In the genomic region with DNA sequence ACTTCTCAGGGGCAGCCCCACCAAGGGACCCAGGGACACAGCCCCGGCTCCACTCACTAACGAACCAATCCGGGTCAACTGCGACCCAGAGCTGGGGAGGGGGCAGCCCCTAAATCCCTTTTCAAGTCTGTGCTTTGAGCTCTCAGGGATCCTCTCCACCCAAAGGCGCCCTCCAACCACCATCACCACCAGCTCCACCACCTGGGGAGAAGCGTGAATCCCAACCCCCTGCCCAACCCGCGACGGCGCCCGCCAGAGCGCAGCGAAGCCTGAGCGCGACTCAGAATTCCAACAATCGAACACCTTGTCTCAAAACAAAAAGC, we compare ENCODE assay signal across 10 cellular contexts. TPM values are rescaled to one million over a fixed set of nuclear protein-coding genes. Genes with fewer than 3 reads are reported as not detected.
DNase-seq lines count a peak whose midpoint lies in the region; ATAC-seq and TF ChIP-seq lines count a peak whose summit lies in the region.
"Had no signal": no experiment of that assay in that cellular context is flagged by ENCODE, and none has a peak within 500 bp of the region (broad histone marks: within the 10 kb centered on the region; RNA-seq: fewer than 3 reads in every experiment).

No MANE protein-coding gene starts in this region.

- H3K4me1 Mint-ChIP-seq in activated naive CD4-positive, alpha-beta T cell treated with anti-CD3 and anti-CD28 coated beads, Interleukin-2, amount 50 U/mL, for 24 hours, result peaks cover 8% of the 10 kb centered on the region
- peaks cover 21% of the 10 kb centered on the region for H3K4me1 Mint-ChIP-seq in nephron
- H3K4me1 Mint-ChIP-seq: natural killer cell had no signal

- H3K4me1 ChIP-seq in foreskin keratinocyte (peaks cover 52% of the 10 kb centered on the region), vagina (peaks cover 14% of the 10 kb centered on the region)

- H3K27ac ChIP-seq in foreskin keratinocyte (peak overlapping the region; percentile 95), vagina (peak overlapping the region; percentile 80)

- intact Hi-C loops in vagina (cut with DNase I), result no loop called here

- ATAC-seq in activated naive CD4-positive, alpha-beta T cell treated with anti-CD3 and anti-CD28 coated beads, Interleukin-2, amount 50 U/mL, for 72 hours, result no peak
- peak; percentile 13 for ATAC-seq in foreskin keratinocyte
- no peak for ATAC-seq in HG03565 (IDR thresholded peaks at IDR 0.05; ENCODE audit: unreplicated experiment)
- ATAC-seq: natural killer cell had no signal

- DNase-seq in activated naive CD4-positive, alpha-beta T cell treated with anti-CD3 and anti-CD28 coated beads, Interleukin-2, amount 50 U/mL, for 72 hours (ENCODE audit: low spot score in 2 of 2), result no peak
- no peak for DNase-seq in foreskin keratinocyte
- no peak for DNase-seq in vagina (ENCODE audit: extremely low spot score in 2 of 2)
- DNase-seq in RKO (ENCODE audit: low spot score), result no peak
- no peak for DNase-seq in hepatic stellate cell (ENCODE audit: low spot score)
- DNase-seq: natural killer cell, NCI-H1105 had no signal

- no peaks in the 10 kb centered on the region for H3K36me3 ChIP-seq in vagina

- peak overlapping the region; percentile 52 for H3K4me3 Mint-ChIP-seq in activated naive CD4-positive, alpha-beta T cell treated with anti-CD3 and anti-CD28 coated beads, Interleukin-2, amount 50 U/mL, for 24 hours
- H3K4me3 Mint-ChIP-seq in nephron, result peak overlapping the region; percentile 92 to 96 (median 96)
- H3K4me3 Mint-ChIP-seq: natural killer cell had no signal

- H3K27me3 Mint-ChIP-seq in activated naive CD4-positive, alpha-beta T cell treated with anti-CD3 and anti-CD28 coated beads, Interleukin-2, amount 50 U/mL, for 24 hours, result peaks cover 40% of the 10 kb centered on the region
- H3K27me3 Mint-ChIP-seq in nephron (ENCODE audit: low read depth), result peaks cover 84% of the 10 kb centered on the region

- TF ChIP-seq CTCF in foreskin keratinocyte (conservative IDR thresholded peaks at IDR 0.05) (no peak), nephron (IDR thresholded peaks at IDR 0.05; ENCODE audit: unreplicated experiment in 3 of 3) (no peak), vagina (IDR thresholded peaks at IDR 0.05) (no peak)

- H3K36me3 Mint-ChIP-seq in activated naive CD4-positive, alpha-beta T cell treated with anti-CD3 and anti-CD28 coated beads, Interleukin-2, amount 50 U/mL, for 24 hours, result peaks cover 4% of the 10 kb centered on the region
- H3K36me3 Mint-ChIP-seq in activated naive CD4-positive, alpha-beta T cell treated with anti-CD3 and anti-CD28 coated beads, Interleukin-2, amount 50 U/mL, for 72 hours, result peaks cover 22 to 29% of the 10 kb centered on the region in 2 donors
- no peaks in the 10 kb centered on the region for H3K36me3 Mint-ChIP-seq in nephron (ENCODE audit: low read depth)

- peaks cover 8% of the 10 kb centered on the region for H3K9me3 Mint-ChIP-seq in activated naive CD4-positive, alpha-beta T cell treated with anti-CD3 and anti-CD28 coated beads, Interleukin-2, amount 50 U/mL, for 24 hours
- H3K9me3 Mint-ChIP-seq in activated naive CD4-positive, alpha-beta T cell treated with anti-CD3 and anti-CD28 coated beads, Interleukin-2, amount 50 U/mL, for 72 hours, result peaks cover 9 to 18% of the 10 kb centered on the region in 2 donors
- peaks cover 6% of the 10 kb centered on the region for H3K9me3 Mint-ChIP-seq in nephron

- peak overlapping the region; percentile 39 to 51 for H3K4me3 ChIP-seq in vagina

- H3K9me3 ChIP-seq in vagina, result no peaks in the 10 kb centered on the region

- no peaks in the 10 kb centered on the region for H3K27me3 ChIP-seq in foreskin keratinocyte
- no peaks in the 10 kb centered on the region for H3K27me3 ChIP-seq in vagina

- TF ChIP-seq POLR2A in vagina (IDR thresholded peaks at IDR 0.05), result no peak

- no peak overlapping the region for H3K27ac Mint-ChIP-seq in activated naive CD4-positive, alpha-beta T cell treated with anti-CD3 and anti-CD28 coated beads, Interleukin-2, amount 50 U/mL, for 24 hours
- H3K27ac Mint-ChIP-seq in activated naive CD4-positive, alpha-beta T cell treated with anti-CD3 and anti-CD28 coated beads, Interleukin-2, amount 50 U/mL, for 72 hours, result no peak overlapping the region
- H3K27ac Mint-ChIP-seq in nephron, result peak overlapping the region; percentile 88 to 96 (median 89)
- H3K27ac Mint-ChIP-seq: natural killer cell had no signal

RNA-seq across cellular contexts. Expression of a gene that starts 0.5 kb away (rescaled TPM):
- total RNA-seq in activated naive CD4-positive, alpha-beta T cell treated with anti-CD3 and anti-CD28 coated beads, Interleukin-2, amount 50 U/mL, for 72 hours, result not detected
- total RNA-seq in foreskin keratinocyte (136 and 140 TPM in 2 replicates), vagina (176 TPM)
- polyA plus RNA-seq in foreskin keratinocyte, result 23.4 and 27.8 TPM in 2 replicates
- total RNA-seq: natural killer cell had no signal

Comparison
In these comparisons a context has a peak if more than half of its experiments do, and no peak if none do; other contexts are left out.
1. H3K27ac Mint-ChIP-seq: peak in nephron (3 of 3); none in activated naive CD4-positive, alpha-beta T cell treated with anti-CD3 and anti-CD28 coated beads, Interleukin-2, amount 50 U/mL, for 24 hours (single experiment) and activated naive CD4-positive, alpha-beta T cell treated with anti-CD3 and anti-CD28 coated beads, Interleukin-2, amount 50 U/mL, for 72 hours (0 of 2).
2. RNA of a gene that starts 0.5 kb away (total RNA-seq): 176 TPM in vagina (single experiment) and 136 to 140 TPM in foreskin keratinocyte; not detected in activated naive CD4-positive, alpha-beta T cell treated with anti-CD3 and anti-CD28 coated beads, Interleukin-2, amount 50 U/mL, for 72 hours; every median in the first group is over 100 times any median in the second.